ENCODE assay signal across 30 cellular contexts in the genomic region with DNA sequence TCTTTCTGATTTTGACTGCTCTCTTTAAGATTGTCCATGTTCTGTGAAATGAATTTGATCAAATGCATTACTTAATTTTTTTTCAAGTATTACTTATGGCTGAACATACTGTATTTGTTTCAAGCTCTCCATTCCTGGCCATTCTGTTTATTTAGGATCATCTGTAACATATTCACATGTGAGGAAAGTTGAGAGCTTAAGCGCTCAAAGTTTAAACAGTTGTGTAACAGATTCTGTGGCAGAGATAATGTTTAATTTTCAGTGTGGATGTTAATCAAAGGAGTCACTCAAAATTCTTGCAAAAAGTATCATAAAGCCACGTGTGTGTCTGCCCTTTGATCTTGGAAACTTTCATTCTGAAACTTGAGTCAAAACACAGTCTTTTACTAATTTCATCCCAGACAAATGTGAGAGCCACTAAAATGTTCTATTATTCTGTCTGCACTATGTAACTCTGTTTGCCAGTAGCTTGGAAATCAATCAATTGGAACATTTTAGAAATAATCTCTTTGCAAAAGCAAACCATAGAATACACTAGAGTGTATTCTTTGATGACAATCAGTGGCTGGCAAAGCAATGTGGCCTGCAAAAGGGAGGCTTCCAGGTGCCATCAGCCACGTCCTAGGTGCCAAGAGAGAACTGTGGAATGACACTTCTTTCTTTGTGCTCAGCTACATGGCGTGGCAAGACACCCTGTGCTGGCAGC. TPM values are rescaled to one million over a fixed set of nuclear protein-coding genes. Genes with fewer than 3 reads are reported as not detected.
DNase-seq lines count a peak whose midpoint lies in the region; ATAC-seq, FAIRE-seq and TF ChIP-seq lines count a peak whose summit lies in the region.
"Had no signal": no experiment of that assay in that cellular context is flagged by ENCODE, and none has a peak within 500 bp of the region (broad histone marks: within the 10 kb centered on the region; RNA-seq: fewer than 3 reads in every experiment).

No MANE protein-coding gene starts in this region.

- ATAC-seq in GM12878 (peak; percentile 50), GM18909 (IDR thresholded peaks at IDR 0.05; ENCODE audit: poor library complexity, unreplicated experiment) (no peak), GM21529 (IDR thresholded peaks at IDR 0.05; ENCODE audit: unreplicated experiment) (no peak)
- peak; percentile 61 for ATAC-seq in stimulated activated effector memory CD8-positive, alpha-beta T cell treated with anti-CD3 and anti-CD28 coated beads, Interleukin-12 subunit alpha, Interleukin-12 subunit beta, amount 100 ng/mL, for 72 hours
- ATAC-seq: A549; activated CD8-positive, alpha-beta memory T cell treated with anti-CD3 and anti-CD28 coated beads, Interleukin-2, amount 10 ng/mL, durations not matched to agents 7 days and 5 days; effector memory CD8-positive, alpha-beta T cell; stimulated activated memory B cell treated with anti-CD40 and anti-IgM and Interleukin-4, amounts not matched to agents 10 μg/mL and 1 μg/mL and 100 μg/mL, for 72 hours had no signal

- no peak for FAIRE-seq in GM12878 (lab: Jason Lieb, UNC)
- FAIRE-seq: A549 had no signal

- no peak for DNase-seq in activated T-cell treated with anti-CD3 and anti-CD28 coated beads, Interleukin-2, amount 50 U/mL, for 24 hours
- DNase-seq in activated T-cell treated with anti-CD3 and anti-CD28 coated beads, Interleukin-2, amount 50 U/mL, for 48 hours, result no peak
- DNase-seq in GM23248 (no peak), GM12878 (ENCODE audit: low read depth, low spot score) (no peak), ureter (ENCODE audit: low spot score) (no peak)
- DNase-seq in stimulated activated effector memory CD8-positive, alpha-beta T cell treated with anti-CD3 and anti-CD28 coated beads, Interleukin-12 subunit alpha, Interleukin-12 subunit beta, amount 100 ng/mL, for 72 hours (ENCODE audit: low spot score in 2 of 2), result no peak
- DNase-seq: activated CD8-positive, alpha-beta memory T cell treated with anti-CD3 and anti-CD28 coated beads, Interleukin-2, amount 10 ng/mL, durations not matched to agents 7 days and 5 days; activated naive CD8-positive, alpha-beta T cell treated with anti-CD3 and anti-CD28 coated beads for 36 hours; DMS 273 treated with DMSO at 0.1 percent for 48 hours; effector memory CD8-positive, alpha-beta T cell; glutamatergic neuron; HCEC 1CT; NCI-H1417; NCI-H2081; NCI-H2227 treated with DMSO at 0.1 percent for 48 hours; NCI-H526 treated with DMSO at 0.1 percent for 48 hours; ovary; RPMI8226; T1000; upper lobe of left lung had no signal

- no peaks in the 10 kb centered on the region for H3K9me2 ChIP-seq in GM23248 (ENCODE audit: insufficient read depth)

- H3K27me3 ChIP-seq in GM23248 (replicated peaks; ENCODE audit: insufficient read depth) (0 out of 2 replicates have a peak, but pooled peaks cover 3% of the 10 kb centered on the region), GM12878 (replicated peaks in 1 of 2; ENCODE audit: control insufficient read depth in 2 of 2, insufficient read depth in 2 of 2, low read length in 1 of 2) (no peaks in the 10 kb centered on the region)
- H3K27me3 ChIP-seq: ascending aorta, ovary, SJSA1, upper lobe of left lung had no signal

- SMC1A ChIA-PET in GM12878 (lab: Charles Lee; ENCODE audit: uncharacterized antibody, unreplicated experiment), result interaction anchor here (1.0 kb wide), 1 partner anchor 30 kb away, joined by 4 read pairs; no protein-coding TSS in a partner anchor

- H3K36me3 ChIP-seq in GM23248 (ENCODE audit: low read depth) (no peaks in the 10 kb centered on the region), GM12878 (ENCODE audit: control insufficient read depth in 2 of 2, insufficient read depth in 2 of 2, low read length in 1 of 2) (no peaks in the 10 kb centered on the region)
- H3K36me3 ChIP-seq: ascending aorta, ovary, SJSA1, upper lobe of left lung had no signal

- no peak overlapping the region for H2AFZ ChIP-seq in GM23248
- no peak overlapping the region for H2AFZ ChIP-seq in GM12878 (ENCODE audit: control insufficient read depth, low read depth, low read length)

- H3F3A ChIP-seq in GM23248 (ENCODE audit: insufficient read depth), result 0 out of 2 replicates have a peak, but pooled peaks cover 4% of the 10 kb centered on the region

- H3K4me3 ChIP-seq in GM23248, result no peak overlapping the region
- no peak overlapping the region for H3K4me3 ChIP-seq in GM12878
- H3K4me3 ChIP-seq: A549, ascending aorta, ovary, SJSA1, upper lobe of left lung had no signal

- no peak overlapping the region for H3K9ac ChIP-seq in GM23248
- no peak overlapping the region for H3K9ac ChIP-seq in GM12878 (ENCODE audit: control insufficient read depth, insufficient read depth, low read length)
- H3K9ac ChIP-seq: KMS-11 had no signal

- no peaks in the 10 kb centered on the region for H3K9me3 Mint-ChIP-seq in activated T-cell treated with anti-CD3 and anti-CD28 coated beads, Interleukin-2, amount 50 U/mL, for 24 hours
- H3K9me3 Mint-ChIP-seq in stimulated activated effector memory CD8-positive, alpha-beta T cell treated with anti-CD3 and anti-CD28 coated beads, Interleukin-12 subunit alpha, Interleukin-12 subunit beta, amount 100 ng/mL, for 72 hours, result no peaks in the 10 kb centered on the region
- H3K9me3 Mint-ChIP-seq: activated naive CD8-positive, alpha-beta T cell treated with anti-CD3 and anti-CD28 coated beads for 36 hours; activated T-helper 2 cell treated with anti-CD3 and anti-CD28 coated beads, Interferon-gamma antibody, Interleukin-2, Interleukin-4, amounts not matched to agents 10 μg/mL and 5 μg/mL and 100 μg/mL, durations not matched to agents 14 hours and 24 hours and 36 hours; effector memory CD8-positive, alpha-beta T cell; memory B cell had no signal

- RAD21 ChIA-PET in GM12878 (lab: Charles Lee; ENCODE audit: unreplicated experiment), result no interaction called here

- peaks cover 15% of the 10 kb centered on the region for H3K4me1 Mint-ChIP-seq in activated T-cell treated with anti-CD3 and anti-CD28 coated beads, Interleukin-2, amount 50 U/mL, for 24 hours (ENCODE audit: low read depth)
- H3K4me1 Mint-ChIP-seq in stimulated activated effector memory CD8-positive, alpha-beta T cell treated with anti-CD3 and anti-CD28 coated beads, Interleukin-12 subunit alpha, Interleukin-12 subunit beta, amount 100 ng/mL, for 72 hours, result peaks cover 9% of the 10 kb centered on the region
- H3K4me1 Mint-ChIP-seq: activated CD8-positive, alpha-beta memory T cell treated with anti-CD3 and anti-CD28 coated beads, Interleukin-2, amount 10 ng/mL, durations not matched to agents 7 days and 5 days; stimulated activated memory B cell treated with anti-CD40 and anti-IgM and Interleukin-4, amounts not matched to agents 10 μg/mL and 1 μg/mL and 100 μg/mL, for 72 hours had no signal

- no peaks in the 10 kb centered on the region for H3K4me1 ChIP-seq in GM23248 (ENCODE audit: insufficient read depth)
- no peaks in the 10 kb centered on the region for H3K4me1 ChIP-seq in GM12878 (ENCODE audit: control insufficient read depth, insufficient read depth, low read length)
- H3K4me1 ChIP-seq: A549, ascending aorta, SJSA1, upper lobe of left lung had no signal

- no peaks in the 10 kb centered on the region for H3K27me3 Mint-ChIP-seq in activated T-cell treated with anti-CD3 and anti-CD28 coated beads, Interleukin-2, amount 50 U/mL, for 24 hours
- H3K27me3 Mint-ChIP-seq: activated CD8-positive, alpha-beta memory T cell treated with anti-CD3 and anti-CD28 coated beads, Interleukin-2, amount 10 ng/mL, durations not matched to agents 7 days and 5 days; stimulated activated memory B cell treated with anti-CD40 and anti-IgM and Interleukin-4, amounts not matched to agents 10 μg/mL and 1 μg/mL and 100 μg/mL, for 72 hours had no signal

- intact Hi-C loops in GM12878 (cut with micrococcal nuclease; ENCODE audit: unreplicated experiment), result loop anchor here (5.0 kb wide), 1 partner anchor 1927 kb away; no protein-coding TSS in a partner anchor

- H3K36me3 Mint-ChIP-seq in activated T-cell treated with anti-CD3 and anti-CD28 coated beads, Interleukin-2, amount 50 U/mL, for 24 hours (ENCODE audit: low read depth), result no peaks in the 10 kb centered on the region
- H3K36me3 Mint-ChIP-seq in stimulated activated effector memory CD8-positive, alpha-beta T cell treated with anti-CD3 and anti-CD28 coated beads, Interleukin-12 subunit alpha, Interleukin-12 subunit beta, amount 100 ng/mL, for 72 hours, result no peaks in the 10 kb centered on the region
- H3K36me3 Mint-ChIP-seq: activated CD8-positive, alpha-beta memory T cell treated with anti-CD3 and anti-CD28 coated beads, Interleukin-2, amount 10 ng/mL, durations not matched to agents 7 days and 5 days; activated naive CD8-positive, alpha-beta T cell treated with anti-CD3 and anti-CD28 coated beads for 36 hours; memory B cell; stimulated activated memory B cell treated with anti-CD40 and anti-IgM and Interleukin-4, amounts not matched to agents 10 μg/mL and 1 μg/mL and 100 μg/mL, for 72 hours had no signal

- WGBS in GM23248 (ENCODE audit: low coverage in 1 of 2, low lambda C conversion rate in 2 of 2, missing lambda C conversion rate in 2 of 2), 2 experiments, result 37 to 45% methylated on average over 4 of the region's 4 CpGs
- WGBS in GM12878 (ENCODE audit: insufficient coverage, insufficient replicate concordance, low lambda C conversion rate, missing lambda C conversion rate), result 1% methylated on average over 4 of the region's 4 CpGs

- no peak for TF ChIP-seq EP300 in GM12878 (IDR thresholded peaks at IDR 0.05; ENCODE audit: borderline replicate concordance in 1 of 2, control insufficient read depth in 1 of 2, low read depth in 2 of 2, low read length in 2 of 2)

- H3K9me3 ChIP-seq in GM23248 (ENCODE audit: low read depth), result no peaks in the 10 kb centered on the region
- no peaks in the 10 kb centered on the region for H3K9me3 ChIP-seq in GM12878 (replicated peaks; ENCODE audit: control insufficient read depth, insufficient read depth, low read length)
- H3K9me3 ChIP-seq: A549, ovary, SJSA1, upper lobe of left lung had no signal

- in situ Hi-C loops in GM23248 (cut with MboI) (loop anchor here (25.0 kb wide), 1 partner anchor 1087 kb away; no protein-coding TSS in a partner anchor), GM12878 (cut with MboI) (no loop called here)

- H4K20me1 ChIP-seq in GM23248 (ENCODE audit: insufficient read depth) (no peaks in the 10 kb centered on the region), GM12878 (ENCODE audit: control insufficient read depth, insufficient read depth) (no peaks in the 10 kb centered on the region)

- TF ChIP-seq CTCF in GM12878 (IDR thresholded peaks at IDR 0.05 in 2 of 3, conservative IDR thresholded peaks at IDR 0.05 in 1 of 3; ENCODE audit: control insufficient read depth in 2 of 3, extremely low read depth in 1 of 3, insufficient read depth in 1 of 3, low read depth in 3 of 3, low read length in 3 of 3), result no peak

- H3K4me3 Mint-ChIP-seq in activated T-cell treated with anti-CD3 and anti-CD28 coated beads, Interleukin-2, amount 50 U/mL, for 24 hours, result no peak overlapping the region
- no peak overlapping the region for H3K4me3 Mint-ChIP-seq in stimulated activated effector memory CD8-positive, alpha-beta T cell treated with anti-CD3 and anti-CD28 coated beads, Interleukin-12 subunit alpha, Interleukin-12 subunit beta, amount 100 ng/mL, for 72 hours
- H3K4me3 Mint-ChIP-seq: activated CD8-positive, alpha-beta memory T cell treated with anti-CD3 and anti-CD28 coated beads, Interleukin-2, amount 10 ng/mL, durations not matched to agents 7 days and 5 days; activated naive CD8-positive, alpha-beta T cell treated with anti-CD3 and anti-CD28 coated beads for 36 hours; effector memory CD8-positive, alpha-beta T cell; memory B cell; stimulated activated memory B cell treated with anti-CD40 and anti-IgM and Interleukin-4, amounts not matched to agents 10 μg/mL and 1 μg/mL and 100 μg/mL, for 72 hours had no signal

- H3K4me2 ChIP-seq in GM23248 (ENCODE audit: unreplicated experiment) (peak overlapping the region; percentile 5), GM12878 (ENCODE audit: control insufficient read depth, insufficient read depth) (no peak overlapping the region)
- H3K4me2 ChIP-seq: A549, KMS-11 had no signal

- H3K79me2 ChIP-seq in GM23248 (ENCODE audit: insufficient read depth) (no peaks in the 10 kb centered on the region), GM12878 (ENCODE audit: control insufficient read depth, insufficient read depth, low read length) (no peaks in the 10 kb centered on the region)

- H3K27ac ChIP-seq in GM23248 (no peak overlapping the region), GM12878 (ENCODE audit: control insufficient read depth, insufficient read depth) (no peak overlapping the region)
- H3K27ac ChIP-seq: A549, ascending aorta, HL-60, KMS-11, ovary, SJSA1, upper lobe of left lung had no signal

- POLR2A ChIA-PET in GM12878 (lab: Charles Lee), result no interaction called here

- no peak for TF ChIP-seq RAD21 in GM12878 (IDR thresholded peaks at IDR 0.05; ENCODE audit: insufficient read depth, low read depth, low read length)

- BruUV-seq in GM12878 (replicated peaks; lab: Mats Ljungman, UMichigan), result no TSS peak

- TF ChIP-seq POLR2A in GM12878 (IDR thresholded peaks at IDR 0.05; ENCODE audit: low read depth, low read length), result no peak

- CTCF ChIA-PET in GM12878 (lab: Yijun Ruan, JAX), result interaction anchor here (0.9 to 1.7 kb wide), 2 partner anchors 8 to 11 kb away, joined by 3 to 4 read pairs; no protein-coding TSS in a partner anchor

- peak overlapping the region; percentile 6 for H3K27ac Mint-ChIP-seq in activated T-cell treated with anti-CD3 and anti-CD28 coated beads, Interleukin-2, amount 50 U/mL, for 24 hours
- H3K27ac Mint-ChIP-seq in stimulated activated effector memory CD8-positive, alpha-beta T cell treated with anti-CD3 and anti-CD28 coated beads, Interleukin-12 subunit alpha, Interleukin-12 subunit beta, amount 100 ng/mL, for 72 hours, result no peak overlapping the region
- H3K27ac Mint-ChIP-seq: activated CD8-positive, alpha-beta memory T cell treated with anti-CD3 and anti-CD28 coated beads, Interleukin-2, amount 10 ng/mL, durations not matched to agents 7 days and 5 days; activated naive CD8-positive, alpha-beta T cell treated with anti-CD3 and anti-CD28 coated beads for 36 hours; activated T-helper 2 cell treated with anti-CD3 and anti-CD28 coated beads, Interferon-gamma antibody, Interleukin-2, Interleukin-4, amounts not matched to agents 10 μg/mL and 5 μg/mL and 100 μg/mL, durations not matched to agents 14 hours and 24 hours and 36 hours; memory B cell; stimulated activated memory B cell treated with anti-CD40 and anti-IgM and Interleukin-4, amounts not matched to agents 10 μg/mL and 1 μg/mL and 100 μg/mL, for 72 hours had no signal

RNA-seq across cellular contexts. Expression of a gene that starts 40.8 kb away (rescaled TPM):
- total RNA-seq in GM23248 (2014; rRNA removed; shearing (Covaris generic)), result 10.7 and 11.8 TPM in 2 replicates
- polyA plus RNA-seq in GM23248 (2016; fragmentation: Nextera tagmentation; extraction: Ambion mirVana) (5.2 TPM in 2 replicates), GM12878 (2011; rRNA removed) (20.7 and 33.3 TPM in 2 replicates), GM12878 (2014; fragmentation: Illumina TruSeq; extraction: Trizol) (10.3 and 14.7 TPM in 2 replicates), GM12878 (2014; fragmentation: Nextera tagmentation; extraction: Ambion mirVana) (1 to 10 TPM; 2.5 to 2.6 TPM), GM12878 (2014; rRNA removed) (4.5 and 6.0 TPM in 2 replicates), GM12878 (2016; fragmentation: Nextera tagmentation; extraction: Ambion mirVana) (1 to 10 TPM; 8.3 to 9.1 TPM)
- 47.0 and 50.1 TPM in 2 replicates for total RNA-seq in GM12878 (2013; cell fraction: nucleolus; rRNA removed)
- total RNA-seq in GM12878 (2014; rRNA removed) (9.7 and 11.9 TPM in 2 replicates), GM12878 (2014; rRNA removed; fragmentation: Illumina TruSeq; extraction: Trizol) (12.9 and 13.0 TPM in 2 replicates), GM12878 (2021) (8.6 and 9.0 TPM in 2 replicates), ureter (11.8 TPM)
- 3.8 TPM for polyA plus RNA-seq in GM12878 (2011; ENCODE audit: low read depth)
- polyA plus RNA-seq in GM12878 (2011; cell fraction: cytosol; rRNA removed), result 4.0 and 6.0 TPM in 2 replicates
- 15.0 and 21.7 TPM in 2 replicates for polyA plus RNA-seq in GM12878 (2011; cell fraction: nucleus; rRNA removed)
- polyA plus RNA-seq in GM12878 (2012), result 8.0 and 9.9 TPM in 2 replicates
- polyA minus RNA-seq in GM12878 (2011; rRNA and poly(A)+ RNA removed), result 9.8 and 15.8 TPM in 2 replicates
- 6.4 and 7.5 TPM in 2 replicates for polyA minus RNA-seq in GM12878 (2011; cell fraction: cytosol; rRNA and poly(A)+ RNA removed)
- 12.3 and 13.4 TPM in 2 replicates for polyA minus RNA-seq in GM12878 (2011; cell fraction: nucleus; rRNA and poly(A)+ RNA removed)

RNA-seq across cellular contexts. Expression of a gene that starts 48.6 kb away (rescaled TPM):
- 4.1 and 6.1 TPM in 2 replicates for total RNA-seq in GM23248 (2014; rRNA removed; shearing (Covaris generic))
- polyA plus RNA-seq in GM23248 (2016; fragmentation: Nextera tagmentation; extraction: Ambion mirVana), result 5.4 and 5.7 TPM in 2 replicates
- 94.9 and 118 TPM in 2 replicates for total RNA-seq in GM12878 (2013; cell fraction: nucleolus; rRNA removed)
- 14.0 and 14.2 TPM in 2 replicates for total RNA-seq in GM12878 (2014; rRNA removed)
- total RNA-seq in GM12878 (2014; rRNA removed; fragmentation: Illumina TruSeq; extraction: Trizol), result 19.7 and 19.8 TPM in 2 replicates
- total RNA-seq in GM12878 (2021), result 11.5 and 14.6 TPM in 2 replicates
- polyA plus RNA-seq in GM12878 (2011; ENCODE audit: low read depth), result 17.2 TPM
- polyA plus RNA-seq in GM12878 (2011; rRNA removed), result 24.5 and 38.7 TPM in 2 replicates
- 13.1 and 13.9 TPM in 2 replicates for polyA plus RNA-seq in GM12878 (2011; cell fraction: cytosol; rRNA removed)
- polyA plus RNA-seq in GM12878 (2011; cell fraction: nucleus; rRNA removed), result 23.3 and 31.0 TPM in 2 replicates
- polyA plus RNA-seq in GM12878 (2012), result 8.2 and 8.9 TPM in 2 replicates
- 17.1 and 20.4 TPM in 2 replicates for polyA plus RNA-seq in GM12878 (2014; fragmentation: Illumina TruSeq; extraction: Trizol)
- polyA plus RNA-seq in GM12878 (2014; fragmentation: Nextera tagmentation; extraction: Ambion mirVana), result 10 to 100 TPM; 10.2 to 11.3 TPM
- 13.7 and 13.9 TPM in 2 replicates for polyA plus RNA-seq in GM12878 (2014; rRNA removed)
- 10 to 100 TPM; 18.7 to 25.0 TPM for polyA plus RNA-seq in GM12878 (2016; fragmentation: Nextera tagmentation; extraction: Ambion mirVana)
- polyA minus RNA-seq in GM12878 (2011; rRNA and poly(A)+ RNA removed), result 18.5 and 22.4 TPM in 2 replicates
- 5.7 and 12.8 TPM in 2 replicates for polyA minus RNA-seq in GM12878 (2011; cell fraction: cytosol; rRNA and poly(A)+ RNA removed)
- polyA minus RNA-seq in GM12878 (2011; cell fraction: nucleus; rRNA and poly(A)+ RNA removed), result 26.1 and 35.2 TPM in 2 replicates
- total RNA-seq in ureter, result 33.5 TPM

Comparison
In these comparisons a context has a peak if more than half of its experiments do, and no peak if none do; other contexts are left out.
1. ATAC-seq: peak in GM12878 (single experiment) and stimulated activated effector memory CD8-positive, alpha-beta T cell treated with anti-CD3 and anti-CD28 coated beads, Interleukin-12 subunit alpha, Interleukin-12 subunit beta, amount 100 ng/mL, for 72 hours (single experiment); none in GM18909 (single experiment) and GM21529 (single experiment).